10 cellular contexts compared by ENCODE assay signal in genomic region chrX:119502727-119503483, GRCh38. TPM values are rescaled to one million over a fixed set of nuclear protein-coding genes. Genes with fewer than 3 reads are reported as not detected.
A peak's percentile ranks its signal among the peaks of the same experiment; 100 is the strongest.
DNase-seq lines count a peak whose midpoint lies in the region; ATAC-seq, FAIRE-seq and TF ChIP-seq lines count a peak whose summit lies in the region.
"Had no signal": no experiment of that assay in that cellular context is flagged by ENCODE, and none has a peak within 500 bp of the region (broad histone marks: within the 10 kb centered on the region; RNA-seq: fewer than 3 reads in every experiment).

No MANE protein-coding gene starts in this region.

- no peaks in the 10 kb centered on the region for H3K9me3 ChIP-seq in uterus

- peak; percentile 72 for ATAC-seq in activated T-helper 17 cell treated with anti-CD3 and anti-CD28 coated beads, Interleukin-2, amount 50 U/mL, for 72 hours (replicated peaks)
- ATAC-seq in left lobe of liver (peak; percentile 67), HG03342 (IDR thresholded peaks at IDR 0.05; ENCODE audit: unreplicated experiment) (no peak), HG03460 (IDR thresholded peaks at IDR 0.05; ENCODE audit: unreplicated experiment) (no peak)

- no peaks in the 10 kb centered on the region for H3K36me3 ChIP-seq in uterus

- no peak for TF ChIP-seq CTCF in uterus (IDR thresholded peaks at IDR 0.05)

- no peaks in the 10 kb centered on the region for H3K27me3 Mint-ChIP-seq in activated T-helper 17 cell treated with anti-CD3 and anti-CD28 coated beads, Interleukin-2, amount 50 U/mL, for 72 hours

- DNase-seq in A172 (ENCODE audit: low spot score) (peak; percentile 21), M059J (ENCODE audit: low read depth) (peak; percentile 69), left lobe of liver (ENCODE audit: low spot score) (peak; percentile 55), urothelium cell line (ENCODE audit: low spot score) (peak; percentile 17), uterus (no peak)

- no peaks in the 10 kb centered on the region for H3K27me3 ChIP-seq in uterus

- no peaks in the 10 kb centered on the region for H3K4me1 Mint-ChIP-seq in activated T-helper 17 cell treated with anti-CD3 and anti-CD28 coated beads, Interleukin-2, amount 50 U/mL, for 72 hours

- peak overlapping the region; percentile 80 for H3K27ac Mint-ChIP-seq in activated T-helper 17 cell treated with anti-CD3 and anti-CD28 coated beads, Interleukin-2, amount 50 U/mL, for 72 hours

- H3K36me3 Mint-ChIP-seq in activated T-helper 17 cell treated with anti-CD3 and anti-CD28 coated beads, Interleukin-2, amount 50 U/mL, for 72 hours (ENCODE audit: low read depth) = no peaks in the 10 kb centered on the region

- no peaks in the 10 kb centered on the region for H3K4me1 ChIP-seq in uterus

- intact Hi-C loops in uterus (cut with DNase I; ENCODE audit: low total_unique reads) = no loop called here

- H3K4me3 Mint-ChIP-seq in activated T-helper 17 cell treated with anti-CD3 and anti-CD28 coated beads, Interleukin-2, amount 50 U/mL, for 72 hours = peak overlapping the region; percentile 47

- H3K4me3 ChIP-seq in uterus = no peak overlapping the region
- H3K4me3 ChIP-seq: SK-N-MC had no signal

- no peak for FAIRE-seq in urothelium cell line (lab: Jason Lieb, UNC)
- FAIRE-seq: G401.6 had no signal

- H3K27ac ChIP-seq in uterus = no peak overlapping the region
- H3K27ac ChIP-seq: SK-N-MC had no signal

- no peaks in the 10 kb centered on the region for H3K9me3 Mint-ChIP-seq in activated T-helper 17 cell treated with anti-CD3 and anti-CD28 coated beads, Interleukin-2, amount 50 U/mL, for 72 hours

- no peak for TF ChIP-seq POLR2A in uterus (IDR thresholded peaks at IDR 0.05)

RNA-seq across cellular contexts. Expression of gene SLC25A5, which starts 34.7 kb away (rescaled TPM):
- total RNA-seq in A172 (2014; rRNA removed; shearing (Covaris generic)) = 161 and 176 TPM in 2 replicates
- 901 and 956 TPM in 2 replicates for total RNA-seq in M059J (2014; rRNA removed; shearing (Covaris generic))
- total RNA-seq in activated T-helper 17 cell treated with anti-CD3 and anti-CD28 coated beads, Interleukin-2, amount 50 U/mL, for 72 hours = 100 to 1,000 TPM; 290 to 570 TPM
- total RNA-seq in left lobe of liver = 208 TPM
- 100 to 1,000 TPM in 3 of 4 donors, 10 to 100 TPM in 1; 98.8 to 213 (median 135) TPM for total RNA-seq in uterus

Comparison
In these comparisons a context has a peak if more than half of its experiments do, and no peak if none do; other contexts are left out.
1. DNase-seq: peak in A172 (single experiment), M059J (single experiment), left lobe of liver (single experiment) and urothelium cell line (single experiment); none in uterus (0 of 2).
2. ATAC-seq: peak in activated T-helper 17 cell treated with anti-CD3 and anti-CD28 coated beads, Interleukin-2, amount 50 U/mL, for 72 hours (single experiment) and left lobe of liver (single experiment); none in HG03342 (single experiment) and HG03460 (single experiment).